Comparison of ENCODE assay signal across 37 cellular contexts in the genomic region with DNA sequence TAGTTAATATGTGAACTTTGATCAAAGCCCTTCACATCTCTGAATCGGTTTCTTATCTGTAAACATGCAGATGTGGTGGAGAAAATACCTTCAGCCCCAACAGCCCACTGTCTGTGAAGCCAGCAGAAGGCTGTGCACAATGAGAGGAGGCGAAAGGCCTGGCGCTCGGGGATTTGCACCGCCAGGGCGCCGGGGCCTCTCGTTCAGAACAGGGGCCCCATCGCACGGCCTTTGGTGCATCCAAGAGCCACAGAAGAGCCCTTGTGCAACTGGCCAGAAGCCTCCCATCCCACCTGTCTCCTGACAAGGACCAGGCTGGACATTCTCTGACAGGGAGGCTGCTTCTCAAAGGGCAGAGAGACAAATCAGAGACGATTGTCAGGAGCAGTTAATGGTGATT.
"Had no signal": no experiment of that assay in that cellular context is flagged by ENCODE, and none has a peak within 500 bp of the region (broad histone marks: within the 10 kb centered on the region; RNA-seq: fewer than 3 reads in every experiment).

No MANE protein-coding gene starts in this region.

- H3K9me3 Mint-ChIP-seq: activated naive CD4-positive, alpha-beta T cell treated with anti-CD3 and anti-CD28 coated beads for 36 hours; activated naive CD4-positive, alpha-beta T cell treated with anti-CD3 and anti-CD28 coated beads, Interleukin-2, amount 10 ng/mL, durations not matched to agents 7 days and 5 days; activated naive CD8-positive, alpha-beta T cell treated with anti-CD3 and anti-CD28 coated beads for 36 hours; activated naive CD8-positive, alpha-beta T cell treated with anti-CD3 and anti-CD28 coated beads, Interleukin-2, amount 10 ng/mL, durations not matched to agents 7 days and 5 days; activated naive CD8-positive, alpha-beta T cell treated with anti-CD3 and anti-CD28 coated beads, Interleukin-2, amount 50 U/mL, for 24 hours; activated T-cell treated with anti-CD3 and anti-CD28 coated beads, Interleukin-2, amount 50 U/mL, for 4 hours; activated T-helper 1 cell treated with anti-CD3 and anti-CD28 coated beads, Interleukin-12 subunit alpha, Interleukin-12 subunit beta, Interleukin-2, Interleukin-4 antibody, amounts not matched to agents 30 ng/mL and 10 ng/mL and 1 ng/mL, durations not matched to agents 14 hours and 24 hours and 36 hours; activated T-helper 2 cell treated with anti-CD3 and anti-CD28 coated beads, Interferon-gamma antibody, Interleukin-2, Interleukin-4, amounts not matched to agents 10 μg/mL and 5 μg/mL and 100 μg/mL, durations not matched to agents 14 hours and 24 hours and 36 hours had no signal

- H3K4me3 Mint-ChIP-seq: activated naive CD4-positive, alpha-beta T cell treated with anti-CD3 and anti-CD28 coated beads for 36 hours; activated naive CD4-positive, alpha-beta T cell treated with anti-CD3 and anti-CD28 coated beads, Interleukin-2, amount 10 ng/mL, durations not matched to agents 7 days and 5 days; activated naive CD4-positive, alpha-beta T cell treated with anti-CD3 and anti-CD28 coated beads, Interleukin-2, amount 50 U/mL, for 24 hours; activated naive CD8-positive, alpha-beta T cell; activated naive CD8-positive, alpha-beta T cell treated with anti-CD3 and anti-CD28 coated beads for 36 hours; activated naive CD8-positive, alpha-beta T cell treated with anti-CD3 and anti-CD28 coated beads, Interleukin-2, amount 10 ng/mL, durations not matched to agents 7 days and 5 days; activated naive CD8-positive, alpha-beta T cell treated with anti-CD3 and anti-CD28 coated beads, Interleukin-2, amount 50 U/mL, for 24 hours; activated T-cell treated with anti-CD3 and anti-CD28 coated beads, Interleukin-2, amount 50 U/mL, for 24 hours; activated T-cell treated with anti-CD3 and anti-CD28 coated beads, Interleukin-2, amount 50 U/mL, for 4 hours; activated T-cell treated with anti-CD3 and anti-CD28 coated beads, Interleukin-2, amount 50 U/mL, for 72 hours; activated T-helper 1 cell treated with anti-CD3 and anti-CD28 coated beads, Interleukin-12 subunit alpha, Interleukin-12 subunit beta, Interleukin-2, Interleukin-4 antibody, amounts not matched to agents 30 ng/mL and 10 ng/mL and 1 ng/mL, durations not matched to agents 14 hours and 24 hours and 36 hours; activated T-helper 17 cell treated with anti-CD3 and anti-CD28 coated beads, Interleukin-2, amount 50 U/mL, for 72 hours; brain; central memory CD8-positive, alpha-beta T cell had no signal

- H3K27ac ChIP-seq: adrenal gland, ascending aorta, body of pancreas, brain microvascular endothelial cell, cardiac muscle cell had no signal

- H3K4me1 Mint-ChIP-seq: activated naive CD4-positive, alpha-beta T cell treated with anti-CD3 and anti-CD28 coated beads, Interleukin-2, amount 10 ng/mL, durations not matched to agents 7 days and 5 days; activated naive CD4-positive, alpha-beta T cell treated with anti-CD3 and anti-CD28 coated beads, Interleukin-2, amount 50 U/mL, for 24 hours; activated naive CD8-positive, alpha-beta T cell treated with anti-CD3 and anti-CD28 coated beads for 36 hours; activated naive CD8-positive, alpha-beta T cell treated with anti-CD3 and anti-CD28 coated beads, Interleukin-2, amount 10 ng/mL, durations not matched to agents 7 days and 5 days; activated naive CD8-positive, alpha-beta T cell treated with anti-CD3 and anti-CD28 coated beads, Interleukin-2, amount 50 U/mL, for 24 hours; activated T-helper 17 cell treated with anti-CD3 and anti-CD28 coated beads, Interleukin-2, amount 50 U/mL, for 72 hours; central memory CD8-positive, alpha-beta T cell had no signal

- H3K27ac Mint-ChIP-seq: activated naive CD4-positive, alpha-beta T cell treated with anti-CD3 and anti-CD28 coated beads for 36 hours; activated naive CD4-positive, alpha-beta T cell treated with anti-CD3 and anti-CD28 coated beads, Interleukin-2, amount 10 ng/mL, durations not matched to agents 7 days and 5 days; activated naive CD4-positive, alpha-beta T cell treated with anti-CD3 and anti-CD28 coated beads, Interleukin-2, amount 50 U/mL, for 24 hours; activated naive CD4-positive, alpha-beta T cell treated with anti-CD3 and anti-CD28 coated beads, Interleukin-2, amount 50 U/mL, for 72 hours; activated naive CD8-positive, alpha-beta T cell; activated naive CD8-positive, alpha-beta T cell treated with anti-CD3 and anti-CD28 coated beads for 36 hours; activated naive CD8-positive, alpha-beta T cell treated with anti-CD3 and anti-CD28 coated beads, Interleukin-2, amount 10 ng/mL, durations not matched to agents 7 days and 5 days; activated naive CD8-positive, alpha-beta T cell treated with anti-CD3 and anti-CD28 coated beads, Interleukin-2, amount 50 U/mL, for 24 hours; activated T-cell treated with anti-CD3 and anti-CD28 coated beads, Interleukin-2, amount 50 U/mL, for 24 hours; activated T-cell treated with anti-CD3 and anti-CD28 coated beads, Interleukin-2, amount 50 U/mL, for 72 hours; activated T-helper 1 cell treated with anti-CD3 and anti-CD28 coated beads, Interleukin-12 subunit alpha, Interleukin-12 subunit beta, Interleukin-2, Interleukin-4 antibody, amounts not matched to agents 30 ng/mL and 10 ng/mL and 1 ng/mL, durations not matched to agents 14 hours and 24 hours and 36 hours; activated T-helper 17 cell treated with anti-CD3 and anti-CD28 coated beads, Interleukin-2, amount 50 U/mL, for 72 hours; activated T-helper 2 cell treated with anti-CD3 and anti-CD28 coated beads, Interferon-gamma antibody, Interleukin-2, Interleukin-4, amounts not matched to agents 10 μg/mL and 5 μg/mL and 100 μg/mL, durations not matched to agents 14 hours and 24 hours and 36 hours had no signal

- H3K27me3 ChIP-seq: adrenal gland, ascending aorta, body of pancreas, brain microvascular endothelial cell had no signal

- H3K4me3 ChIP-seq: adrenal gland, ascending aorta, body of pancreas, breast epithelium, cardiac muscle cell had no signal

- H3K27me3 Mint-ChIP-seq: activated naive CD4-positive, alpha-beta T cell treated with anti-CD3 and anti-CD28 coated beads, Interleukin-2, amount 50 U/mL, for 24 hours; activated naive CD8-positive, alpha-beta T cell; activated naive CD8-positive, alpha-beta T cell treated with anti-CD3 and anti-CD28 coated beads for 36 hours; activated naive CD8-positive, alpha-beta T cell treated with anti-CD3 and anti-CD28 coated beads, Interleukin-2, amount 10 ng/mL, durations not matched to agents 7 days and 5 days; activated naive CD8-positive, alpha-beta T cell treated with anti-CD3 and anti-CD28 coated beads, Interleukin-2, amount 50 U/mL, for 24 hours; activated T-cell treated with anti-CD3 and anti-CD28 coated beads, Interleukin-2, amount 50 U/mL, for 24 hours had no signal

- H3K36me3 ChIP-seq: adrenal gland, ascending aorta, brain microvascular endothelial cell, breast epithelium, cardiac muscle cell had no signal

- H3K36me3 Mint-ChIP-seq: activated naive CD4-positive, alpha-beta T cell treated with anti-CD3 and anti-CD28 coated beads, Interleukin-2, amount 10 ng/mL, durations not matched to agents 7 days and 5 days; activated naive CD4-positive, alpha-beta T cell treated with anti-CD3 and anti-CD28 coated beads, Interleukin-2, amount 50 U/mL, for 72 hours; activated naive CD8-positive, alpha-beta T cell; activated naive CD8-positive, alpha-beta T cell treated with anti-CD3 and anti-CD28 coated beads for 36 hours; activated naive CD8-positive, alpha-beta T cell treated with anti-CD3 and anti-CD28 coated beads, Interleukin-2, amount 10 ng/mL, durations not matched to agents 7 days and 5 days; brain had no signal

- H3K4me1 ChIP-seq: ascending aorta, body of pancreas, breast epithelium had no signal

- DNase-seq: activated effector memory CD4-positive, alpha-beta T cell treated with anti-CD3 and anti-CD28 coated beads, Interleukin-2, amount 50 U/mL, for 16 hours; activated effector memory CD4-positive, alpha-beta T cell treated with Interleukin-2 at 50 U/mL for 16 hours; activated gamma-delta T cell; activated gamma-delta T cell treated with Interleukin-2 at 50 U/mL for 16 hours; activated naive CD4-positive, alpha-beta T cell; activated naive CD4-positive, alpha-beta T cell treated with anti-CD3 and anti-CD28 coated beads for 36 hours; activated naive CD4-positive, alpha-beta T cell treated with anti-CD3 and anti-CD28 coated beads, Interleukin-2, amount 10 ng/mL, durations not matched to agents 7 days and 5 days; activated naive CD4-positive, alpha-beta T cell treated with anti-CD3 and anti-CD28 coated beads, Interleukin-2, amount 50 U/mL, for 16 hours; activated naive CD4-positive, alpha-beta T cell treated with Interleukin-2 at 50 U/mL for 16 hours; activated naive CD8-positive, alpha-beta T cell treated with anti-CD3 and anti-CD28 coated beads for 36 hours; activated naive CD8-positive, alpha-beta T cell treated with anti-CD3 and anti-CD28 coated beads, Interleukin-2, amount 10 ng/mL, durations not matched to agents 7 days and 5 days; activated naive CD8-positive, alpha-beta T cell treated with anti-CD3 and anti-CD28 coated beads, Interleukin-2, amount 50 U/mL, for 24 hours; activated T-cell treated with anti-CD3 and anti-CD28 coated beads, Interleukin-2, amount 50 U/mL, for 1 hour; activated T-cell treated with anti-CD3 and anti-CD28 coated beads, Interleukin-2, amount 50 U/mL, for 24 hours; activated T-cell treated with anti-CD3 and anti-CD28 coated beads, Interleukin-2, amount 50 U/mL, for 4 hours; activated T-cell treated with anti-CD3 and anti-CD28 coated beads, Interleukin-2, amount 50 U/mL, for 48 hours; activated T-cell treated with anti-CD3 and anti-CD28 coated beads, Interleukin-2, amount 50 U/mL, for 72 hours; adrenal gland; amniotic stem cell; amygdala; anterior cingulate cortex; body of pancreas; brain microvascular endothelial cell; caudate nucleus; central memory CD4-positive, alpha-beta T cell; cerebellar nuclear complex had no signal

- H3K9me3 ChIP-seq: adrenal gland, ascending aorta, body of pancreas, breast epithelium had no signal

- ATAC-seq: activated naive CD4-positive, alpha-beta T cell treated with anti-CD3 and anti-CD28 coated beads, Interleukin-2, amount 50 U/mL, for 72 hours; activated T-cell treated with anti-CD3 and anti-CD28 coated beads, Interleukin-2, amount 50 U/mL, for 4 hours; activated T-cell treated with anti-CD3 and anti-CD28 coated beads, Interleukin-2, amount 50 U/mL, for 72 hours; activated T-helper 17 cell treated with anti-CD3 and anti-CD28 coated beads, Interleukin-2, amount 50 U/mL, for 72 hours; body of pancreas had no signal
